ENCODE assay signal across 1 cellular context in the genomic region with DNA sequence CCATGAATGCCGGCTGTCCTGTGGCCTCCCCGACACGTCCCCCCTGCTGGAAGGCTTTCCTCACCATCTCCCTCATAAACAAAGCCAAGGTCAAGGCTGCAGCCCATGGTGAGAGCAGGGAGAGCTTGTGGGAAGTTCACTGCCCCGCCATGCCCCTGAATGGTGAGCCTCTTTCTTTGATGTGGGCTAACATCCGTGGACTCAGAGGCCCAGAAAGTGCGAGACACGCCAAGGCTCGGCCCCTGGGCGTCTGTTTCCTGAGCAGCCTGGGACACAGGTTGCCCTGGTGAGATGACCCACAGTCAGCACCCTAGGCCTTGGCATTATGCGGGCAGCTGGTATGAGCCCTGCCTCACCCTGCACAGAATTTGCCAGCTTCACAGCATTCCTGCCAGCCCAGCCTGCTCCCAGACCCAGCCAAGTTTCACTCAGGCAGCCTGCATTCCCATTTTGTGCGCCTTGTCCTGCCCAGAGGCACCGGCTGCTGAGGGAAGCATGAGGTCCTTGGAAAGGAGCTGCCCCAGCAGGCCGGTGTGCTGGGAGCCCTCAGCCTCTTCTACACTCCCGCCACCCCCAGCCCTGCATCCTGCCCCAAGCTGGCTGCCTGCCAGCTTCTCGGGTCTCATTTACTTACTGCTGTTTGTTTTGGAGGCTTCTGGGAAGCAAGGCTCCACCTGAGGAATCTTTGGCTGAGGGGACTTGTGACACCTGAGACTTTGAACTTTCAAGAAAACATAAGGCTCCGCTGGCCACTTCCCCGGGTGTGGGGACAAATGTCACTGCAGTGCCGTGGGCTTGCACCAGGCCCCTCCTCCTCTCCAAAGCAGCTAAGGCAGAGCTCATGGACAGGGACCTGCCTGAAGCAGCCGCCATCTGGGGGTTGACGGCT.
TF ChIP-seq lines count a peak whose summit lies in the region.

No MANE protein-coding gene starts in this region.

TF ChIP-seq in HepG2, 621 proteins besides CTCF, POLR2A, EP300 and RAD21 (continued from another document and continues in another):
- TF ChIP-seq ZSCAN5A (CRISPR knock-in tag; IDR thresholded peaks at IDR 0.05; ENCODE audit: borderline replicate concordance) (no peak), ARHGAP35 (CRISPR knock-in tag; IDR thresholded peaks at IDR 0.05; ENCODE audit: borderline replicate concordance) (peak; percentile 33; the same call in 1 of the 2 replicates), ZNF775 (CRISPR knock-in tag; IDR thresholded peaks at IDR 0.05; ENCODE audit: borderline replicate concordance) (no peak), ZNF530 (CRISPR knock-in tag; IDR thresholded peaks at IDR 0.05; ENCODE audit: low read depth) (no peak), HES4 (CRISPR knock-in tag; IDR thresholded peaks at IDR 0.05; ENCODE audit: borderline replicate concordance) (no peak), BCL6 (CRISPR knock-in tag; IDR thresholded peaks at IDR 0.05) (peak; percentile 99), PCBP2 (optimal IDR thresholded peaks at IDR 0.05; ENCODE audit: low read depth, low read length, poor library complexity, severe bottlenecking) (no peak), ZNF343 (CRISPR knock-in tag; IDR thresholded peaks at IDR 0.05) (no peak), CAMTA2 (CRISPR knock-in tag; IDR thresholded peaks at IDR 0.05; ENCODE audit: borderline replicate concordance) (no peak), ZNF7 (CRISPR knock-in tag; IDR thresholded peaks at IDR 0.05) (no peak), ZNF740 (CRISPR knock-in tag; IDR thresholded peaks at IDR 0.05) (no peak), ZNF296 (CRISPR knock-in tag; conservative IDR thresholded peaks at IDR 0.05) (no peak; the same call in 1 of the 2 replicates), RFXAP (CRISPR knock-in tag; IDR thresholded peaks at IDR 0.05; ENCODE audit: borderline replicate concordance) (no peak; the same call in 1 of the 2 replicates), ZNF292 (CRISPR knock-in tag; IDR thresholded peaks at IDR 0.05; ENCODE audit: borderline replicate concordance, low read depth) (peak; percentile 83; the same call in 1 of the 2 replicates), ARID2 (CRISPR knock-in tag; IDR thresholded peaks at IDR 0.05; ENCODE audit: borderline replicate concordance) (no peak), TEAD2 (CRISPR knock-in tag; IDR thresholded peaks at IDR 0.05) (no peak), PHF8 (CRISPR knock-in tag; IDR thresholded peaks at IDR 0.05) (peak; percentile 42), SPEN (CRISPR knock-in tag; IDR thresholded peaks at IDR 0.05; ENCODE audit: low read depth) (peak; percentile 82; the same call in 1 of the 2 replicates), POLR2AphosphoS5 (IDR thresholded peaks at IDR 0.05; ENCODE audit: low read depth, low read length) (no peak), TBP (CRISPR knock-in tag; IDR thresholded peaks at IDR 0.05) (no peak), ZNF441 (CRISPR knock-in tag; IDR thresholded peaks at IDR 0.05; ENCODE audit: borderline replicate concordance) (no peak), NR3C1 (CRISPR knock-in tag; IDR thresholded peaks at IDR 0.05) (no peak), DDIT3 (CRISPR knock-in tag; IDR thresholded peaks at IDR 0.05) (no peak), MIER2 (CRISPR knock-in tag; IDR thresholded peaks at IDR 0.05) (peak; percentile 81), ZNF672 (CRISPR knock-in tag; IDR thresholded peaks at IDR 0.05) (no peak), ZNF737 (CRISPR knock-in tag; IDR thresholded peaks at IDR 0.05; ENCODE audit: borderline replicate concordance) (no peak), CREBL2 (CRISPR knock-in tag; IDR thresholded peaks at IDR 0.05; ENCODE audit: borderline replicate concordance) (no peak), WIZ (CRISPR knock-in tag; IDR thresholded peaks at IDR 0.05) (no peak), ZNF770 (CRISPR knock-in tag; IDR thresholded peaks at IDR 0.05) (peak; percentile 48; the same call in 1 of the 2 replicates)
- TF ChIP-seq, protein P1, sequence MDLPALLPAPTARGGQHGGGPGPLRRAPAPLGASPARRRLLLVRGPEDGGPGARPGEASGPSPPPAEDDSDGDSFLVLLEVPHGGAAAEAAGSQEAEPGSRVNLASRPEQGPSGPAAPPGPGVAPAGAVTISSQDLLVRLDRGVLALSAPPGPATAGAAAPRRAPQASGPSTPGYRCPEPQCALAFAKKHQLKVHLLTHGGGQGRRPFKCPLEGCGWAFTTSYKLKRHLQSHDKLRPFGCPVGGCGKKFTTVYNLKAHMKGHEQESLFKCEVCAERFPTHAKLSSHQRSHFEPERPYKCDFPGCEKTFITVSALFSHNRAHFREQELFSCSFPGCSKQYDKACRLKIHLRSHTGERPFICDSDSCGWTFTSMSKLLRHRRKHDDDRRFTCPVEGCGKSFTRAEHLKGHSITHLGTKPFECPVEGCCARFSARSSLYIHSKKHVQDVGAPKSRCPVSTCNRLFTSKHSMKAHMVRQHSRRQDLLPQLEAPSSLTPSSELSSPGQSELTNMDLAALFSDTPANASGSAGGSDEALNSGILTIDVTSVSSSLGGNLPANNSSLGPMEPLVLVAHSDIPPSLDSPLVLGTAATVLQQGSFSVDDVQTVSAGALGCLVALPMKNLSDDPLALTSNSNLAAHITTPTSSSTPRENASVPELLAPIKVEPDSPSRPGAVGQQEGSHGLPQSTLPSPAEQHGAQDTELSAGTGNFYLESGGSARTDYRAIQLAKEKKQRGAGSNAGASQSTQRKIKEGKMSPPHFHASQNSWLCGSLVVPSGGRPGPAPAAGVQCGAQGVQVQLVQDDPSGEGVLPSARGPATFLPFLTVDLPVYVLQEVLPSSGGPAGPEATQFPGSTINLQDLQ (CRISPR knock-in tag; IDR thresholded peaks at IDR 0.05), result peak; percentile 93
- TF ChIP-seq, protein P2, sequence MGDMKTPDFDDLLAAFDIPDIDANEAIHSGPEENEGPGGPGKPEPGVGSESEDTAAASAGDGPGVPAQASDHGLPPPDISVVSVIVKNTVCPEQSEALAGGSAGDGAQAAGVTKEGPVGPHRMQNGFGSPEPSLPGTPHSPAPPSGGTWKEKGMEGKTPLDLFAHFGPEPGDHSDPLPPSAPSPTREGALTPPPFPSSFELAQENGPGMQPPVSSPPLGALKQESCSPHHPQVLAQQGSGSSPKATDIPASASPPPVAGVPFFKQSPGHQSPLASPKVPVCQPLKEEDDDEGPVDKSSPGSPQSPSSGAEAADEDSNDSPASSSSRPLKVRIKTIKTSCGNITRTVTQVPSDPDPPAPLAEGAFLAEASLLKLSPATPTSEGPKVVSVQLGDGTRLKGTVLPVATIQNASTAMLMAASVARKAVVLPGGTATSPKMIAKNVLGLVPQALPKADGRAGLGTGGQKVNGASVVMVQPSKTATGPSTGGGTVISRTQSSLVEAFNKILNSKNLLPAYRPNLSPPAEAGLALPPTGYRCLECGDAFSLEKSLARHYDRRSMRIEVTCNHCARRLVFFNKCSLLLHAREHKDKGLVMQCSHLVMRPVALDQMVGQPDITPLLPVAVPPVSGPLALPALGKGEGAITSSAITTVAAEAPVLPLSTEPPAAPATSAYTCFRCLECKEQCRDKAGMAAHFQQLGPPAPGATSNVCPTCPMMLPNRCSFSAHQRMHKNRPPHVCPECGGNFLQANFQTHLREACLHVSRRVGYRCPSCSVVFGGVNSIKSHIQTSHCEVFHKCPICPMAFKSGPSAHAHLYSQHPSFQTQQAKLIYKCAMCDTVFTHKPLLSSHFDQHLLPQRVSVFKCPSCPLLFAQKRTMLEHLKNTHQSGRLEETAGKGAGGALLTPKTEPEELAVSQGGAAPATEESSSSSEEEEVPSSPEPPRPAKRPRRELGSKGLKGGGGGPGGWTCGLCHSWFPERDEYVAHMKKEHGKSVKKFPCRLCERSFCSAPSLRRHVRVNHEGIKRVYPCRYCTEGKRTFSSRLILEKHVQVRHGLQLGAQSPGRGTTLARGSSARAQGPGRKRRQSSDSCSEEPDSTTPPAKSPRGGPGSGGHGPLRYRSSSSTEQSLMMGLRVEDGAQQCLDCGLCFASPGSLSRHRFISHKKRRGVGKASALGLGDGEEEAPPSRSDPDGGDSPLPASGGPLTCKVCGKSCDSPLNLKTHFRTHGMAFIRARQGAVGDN (CRISPR knock-in tag; IDR thresholded peaks at IDR 0.05), result peak; percentile 82
- TF ChIP-seq, protein P3, sequence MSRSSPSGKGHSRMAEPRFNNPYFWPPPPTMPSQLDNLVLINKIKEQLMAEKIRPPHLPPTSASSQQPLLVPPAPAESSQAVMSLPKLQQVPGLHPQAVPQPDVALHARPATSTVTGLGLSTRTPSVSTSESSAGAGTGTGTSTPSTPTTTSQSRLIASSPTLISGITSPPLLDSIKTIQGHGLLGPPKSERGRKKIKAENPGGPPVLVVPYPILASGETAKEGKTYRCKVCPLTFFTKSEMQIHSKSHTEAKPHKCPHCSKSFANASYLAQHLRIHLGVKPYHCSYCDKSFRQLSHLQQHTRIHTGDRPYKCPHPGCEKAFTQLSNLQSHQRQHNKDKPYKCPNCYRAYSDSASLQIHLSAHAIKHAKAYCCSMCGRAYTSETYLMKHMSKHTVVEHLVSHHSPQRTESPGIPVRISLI (CRISPR knock-in tag; IDR thresholded peaks at IDR 0.05; ENCODE audit: borderline replicate concordance), result peak; percentile 59
- TF ChIP-seq, protein P4, sequence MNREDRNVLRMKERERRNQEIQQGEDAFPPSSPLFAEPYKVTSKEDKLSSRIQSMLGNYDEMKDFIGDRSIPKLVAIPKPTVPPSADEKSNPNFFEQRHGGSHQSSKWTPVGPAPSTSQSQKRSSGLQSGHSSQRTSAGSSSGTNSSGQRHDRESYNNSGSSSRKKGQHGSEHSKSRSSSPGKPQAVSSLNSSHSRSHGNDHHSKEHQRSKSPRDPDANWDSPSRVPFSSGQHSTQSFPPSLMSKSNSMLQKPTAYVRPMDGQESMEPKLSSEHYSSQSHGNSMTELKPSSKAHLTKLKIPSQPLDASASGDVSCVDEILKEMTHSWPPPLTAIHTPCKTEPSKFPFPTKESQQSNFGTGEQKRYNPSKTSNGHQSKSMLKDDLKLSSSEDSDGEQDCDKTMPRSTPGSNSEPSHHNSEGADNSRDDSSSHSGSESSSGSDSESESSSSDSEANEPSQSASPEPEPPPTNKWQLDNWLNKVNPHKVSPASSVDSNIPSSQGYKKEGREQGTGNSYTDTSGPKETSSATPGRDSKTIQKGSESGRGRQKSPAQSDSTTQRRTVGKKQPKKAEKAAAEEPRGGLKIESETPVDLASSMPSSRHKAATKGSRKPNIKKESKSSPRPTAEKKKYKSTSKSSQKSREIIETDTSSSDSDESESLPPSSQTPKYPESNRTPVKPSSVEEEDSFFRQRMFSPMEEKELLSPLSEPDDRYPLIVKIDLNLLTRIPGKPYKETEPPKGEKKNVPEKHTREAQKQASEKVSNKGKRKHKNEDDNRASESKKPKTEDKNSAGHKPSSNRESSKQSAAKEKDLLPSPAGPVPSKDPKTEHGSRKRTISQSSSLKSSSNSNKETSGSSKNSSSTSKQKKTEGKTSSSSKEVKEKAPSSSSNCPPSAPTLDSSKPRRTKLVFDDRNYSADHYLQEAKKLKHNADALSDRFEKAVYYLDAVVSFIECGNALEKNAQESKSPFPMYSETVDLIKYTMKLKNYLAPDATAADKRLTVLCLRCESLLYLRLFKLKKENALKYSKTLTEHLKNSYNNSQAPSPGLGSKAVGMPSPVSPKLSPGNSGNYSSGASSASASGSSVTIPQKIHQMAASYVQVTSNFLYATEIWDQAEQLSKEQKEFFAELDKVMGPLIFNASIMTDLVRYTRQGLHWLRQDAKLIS (CRISPR knock-in tag; IDR thresholded peaks at IDR 0.05), result no peak
- TF ChIP-seq, protein P5, sequence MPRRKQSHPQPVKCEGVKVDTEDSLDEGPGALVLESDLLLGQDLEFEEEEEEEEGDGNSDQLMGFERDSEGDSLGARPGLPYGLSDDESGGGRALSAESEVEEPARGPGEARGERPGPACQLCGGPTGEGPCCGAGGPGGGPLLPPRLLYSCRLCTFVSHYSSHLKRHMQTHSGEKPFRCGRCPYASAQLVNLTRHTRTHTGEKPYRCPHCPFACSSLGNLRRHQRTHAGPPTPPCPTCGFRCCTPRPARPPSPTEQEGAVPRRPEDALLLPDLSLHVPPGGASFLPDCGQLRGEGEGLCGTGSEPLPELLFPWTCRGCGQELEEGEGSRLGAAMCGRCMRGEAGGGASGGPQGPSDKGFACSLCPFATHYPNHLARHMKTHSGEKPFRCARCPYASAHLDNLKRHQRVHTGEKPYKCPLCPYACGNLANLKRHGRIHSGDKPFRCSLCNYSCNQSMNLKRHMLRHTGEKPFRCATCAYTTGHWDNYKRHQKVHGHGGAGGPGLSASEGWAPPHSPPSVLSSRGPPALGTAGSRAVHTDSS (CRISPR knock-in tag; conservative IDR thresholded peaks at IDR 0.05), result no peak
